ENCODE assay signal across 8 cellular contexts in genomic region chr17:42677921-42678781, GRCh38. TPM values are rescaled to one million over a fixed set of nuclear protein-coding genes. Genes with fewer than 3 reads are reported as not detected.
A peak's percentile ranks its signal among the peaks of the same experiment; 100 is the strongest.
DNase-seq lines count a peak whose midpoint lies in the region; ATAC-seq and TF ChIP-seq lines count a peak whose summit lies in the region.

No MANE protein-coding gene starts in this region.

- peak overlapping the region; percentile 80 for H3K4me3 ChIP-seq in thymus (ENCODE audit: low read length)

- H3K9me3 Mint-ChIP-seq in CD14-positive monocyte, result peaks cover 6 to 36% (median 15%) of the 10 kb centered on the region in 7 donors
- no peaks in the 10 kb centered on the region for H3K9me3 Mint-ChIP-seq in activated naive CD8-positive, alpha-beta T cell treated with anti-CD3 and anti-CD28 coated beads for 36 hours
- H3K9me3 Mint-ChIP-seq in glutamatergic neuron (ENCODE audit: unreplicated experiment), result peaks cover 16% of the 10 kb centered on the region

- peak overlapping the region; percentile 86 for H3K27ac ChIP-seq in thymus (ENCODE audit: low read depth)

- H3K27me3 ChIP-seq in thymus (ENCODE audit: control insufficient read depth, insufficient read depth), result peaks cover 45% of the 10 kb centered on the region

- H3K27me3 Mint-ChIP-seq in CD14-positive monocyte (ENCODE audit: low read depth in 3 of 3) (peaks cover 44 to 68% (median 62%) of the 10 kb centered on the region in 3 donors), glutamatergic neuron (ENCODE audit: unreplicated experiment) (peaks cover 23% of the 10 kb centered on the region)
- peaks cover 63% of the 10 kb centered on the region for H3K27me3 Mint-ChIP-seq in activated naive CD8-positive, alpha-beta T cell treated with anti-CD3 and anti-CD28 coated beads for 36 hours

- H3K9me3 ChIP-seq in thymus (ENCODE audit: control insufficient read depth), result peaks cover 2% of the 10 kb centered on the region

- under 1% methylated on average over 53 of the region's 53 CpGs for WGBS in thymus

- peak; percentile 21 for ATAC-seq in GM21423 (IDR thresholded peaks at IDR 0.05; ENCODE audit: unreplicated experiment)

- H3K27ac Mint-ChIP-seq in CD14-positive monocyte (peak overlapping the region; percentile 88 to 98 (median 93)), glutamatergic neuron (ENCODE audit: unreplicated experiment) (peak overlapping the region; percentile 100)
- H3K27ac Mint-ChIP-seq in activated naive CD8-positive, alpha-beta T cell treated with anti-CD3 and anti-CD28 coated beads for 36 hours, result peak overlapping the region; percentile 71

- no peak for TF ChIP-seq CTCF in CD14-positive monocyte (IDR thresholded peaks at IDR 0.05)
- no peak for TF ChIP-seq CTCF in glutamatergic neuron (IDR thresholded peaks at IDR 0.05; ENCODE audit: partially characterized antibody, unreplicated experiment)

- peak; percentile 85 for DNase-seq in CD14-positive monocyte (ENCODE audit: low spot score)
- peak; percentile 77 for DNase-seq in NCI-H1105 treated with DMSO at 0.1 percent for 48 hours (lab: John Stamatoyannopoulos, UW)
- DNase-seq in SKM-1 treated with dmso at 0.1 percent for 144 hours (lab: John Stamatoyannopoulos, UW; ENCODE audit: unreplicated experiment), result peak; percentile 76
- peak; percentile 81 for DNase-seq in activated naive CD8-positive, alpha-beta T cell treated with anti-CD3 and anti-CD28 coated beads for 36 hours
- peak; percentile 96 for DNase-seq in glutamatergic neuron
- DNase-seq in occipital lobe (lab: John Stamatoyannopoulos, UW), result peak; percentile 78

- H3K4me1 Mint-ChIP-seq in CD14-positive monocyte, result peaks cover 69% of the 10 kb centered on the region
- H3K4me1 Mint-ChIP-seq in activated naive CD8-positive, alpha-beta T cell treated with anti-CD3 and anti-CD28 coated beads for 36 hours, result peaks cover 49% of the 10 kb centered on the region
- H3K4me1 Mint-ChIP-seq in glutamatergic neuron (ENCODE audit: low read depth, unreplicated experiment), result peaks cover 14% of the 10 kb centered on the region

- H3K4me3 Mint-ChIP-seq in CD14-positive monocyte, result peak overlapping the region; percentile 83 to 97
- H3K4me3 Mint-ChIP-seq in activated naive CD8-positive, alpha-beta T cell treated with anti-CD3 and anti-CD28 coated beads for 36 hours, result peak overlapping the region; percentile 80
- peak overlapping the region; percentile 89 for H3K4me3 Mint-ChIP-seq in glutamatergic neuron (ENCODE audit: unreplicated experiment)

- H3K36me3 Mint-ChIP-seq in CD14-positive monocyte, result peaks cover 7 to 9% of the 10 kb centered on the region in 2 donors
- no peaks in the 10 kb centered on the region for H3K36me3 Mint-ChIP-seq in activated naive CD8-positive, alpha-beta T cell treated with anti-CD3 and anti-CD28 coated beads for 36 hours
- H3K36me3 Mint-ChIP-seq in glutamatergic neuron (ENCODE audit: unreplicated experiment), result no peaks in the 10 kb centered on the region

- no peaks in the 10 kb centered on the region for H3K36me3 ChIP-seq in thymus (ENCODE audit: control insufficient read depth, insufficient read depth)

- H3K4me1 ChIP-seq in thymus (ENCODE audit: control insufficient read depth, insufficient read depth, low read length), result peaks cover 25% of the 10 kb centered on the region

- intact Hi-C loops in CD14-positive monocyte (cut with micrococcal nuclease), result loop anchor here in 1 of 2 donors (2.0 to 5.0 kb wide), 2 partner anchors 69 to 101 kb away; partner anchors contain the start of genes PSMC3IP, RETREG3 and TUBG1

RNA-seq across cellular contexts. Expression of gene PLEKHH3, which starts 1.4 kb away (rescaled TPM):
- polyA plus RNA-seq in CD14-positive monocyte (under 1 TPM; 0.38 to 0.41 TPM), thymus (20.3 TPM)
- under 1 TPM; 0.85 to 0.90 TPM for total RNA-seq in activated naive CD8-positive, alpha-beta T cell treated with anti-CD3 and anti-CD28 coated beads for 36 hours
- total RNA-seq in glutamatergic neuron (ENCODE audit: unreplicated experiment) (40.6 TPM), occipital lobe (2.8 TPM)

RNA-seq across cellular contexts. Expression of gene CCR10, which starts 3.5 kb away (rescaled TPM):
- polyA plus RNA-seq in CD14-positive monocyte (under 1 TPM in 1 of 2 donors, not detected in 1; 0.13 TPM), thymus (1.2 TPM)
- total RNA-seq in activated naive CD8-positive, alpha-beta T cell treated with anti-CD3 and anti-CD28 coated beads for 36 hours, result under 1 TPM; 0.12 to 0.25 TPM
- total RNA-seq in glutamatergic neuron (ENCODE audit: unreplicated experiment) (1.6 TPM), occipital lobe (0.47 TPM)

RNA-seq across cellular contexts. Expression of gene CNTNAP1, which starts 4.2 kb away (rescaled TPM):
- polyA plus RNA-seq in CD14-positive monocyte (under 1 TPM in 1 of 2 donors, not detected in 1; 0.24 TPM), thymus (2.1 TPM)
- under 1 TPM; 0.68 to 0.70 TPM for total RNA-seq in activated naive CD8-positive, alpha-beta T cell treated with anti-CD3 and anti-CD28 coated beads for 36 hours
- total RNA-seq in glutamatergic neuron (ENCODE audit: unreplicated experiment) (44.8 TPM), occipital lobe (7.5 TPM)

RNA-seq across cellular contexts. Expression of gene TUBG2, which starts 19.1 kb away (rescaled TPM):
- polyA plus RNA-seq in CD14-positive monocyte (under 1 TPM; 0.31 to 0.47 TPM), thymus (11.3 TPM)
- total RNA-seq in activated naive CD8-positive, alpha-beta T cell treated with anti-CD3 and anti-CD28 coated beads for 36 hours, result 1 to 10 TPM; 7.1 to 7.8 TPM
- total RNA-seq in glutamatergic neuron (ENCODE audit: unreplicated experiment) (22.1 TPM), occipital lobe (9.4 TPM)

Comparison
In these comparisons a context has a peak if more than half of its experiments do, and no peak if none do; other contexts are left out.
1. Peak in every context shown above with its lines: DNase-seq, ATAC-seq, H3K4me3 ChIP-seq and H3K27ac ChIP-seq.
2. RNA of gene PLEKHH3, which starts 1.4 kb away (total RNA-seq): 40.6 TPM in glutamatergic neuron (single experiment); 2.8 TPM in occipital lobe (single experiment) and 0.85 to 0.90 TPM in activated naive CD8-positive, alpha-beta T cell treated with anti-CD3 and anti-CD28 coated beads for 36 hours; every median in the first group is over 10 times any median in the second.